Comparison of ENCODE assay signal across 25 cellular contexts in genomic region chr3:165406425-165406824, GRCh38.
"Had no signal": no experiment of that assay in that cellular context is flagged by ENCODE, and none has a peak within 500 bp of the region (broad histone marks: within the 10 kb centered on the region; RNA-seq: fewer than 3 reads in every experiment).

No MANE protein-coding gene starts in this region.

- H3K4me3 ChIP-seq: ascending aorta, colonic mucosa, esophagus muscularis mucosa, gastroesophageal sphincter, heart right ventricle, hepatocyte had no signal

- H3K27me3 ChIP-seq: ascending aorta, colonic mucosa, esophagus muscularis mucosa, gastroesophageal sphincter, heart right ventricle, hepatocyte had no signal

- DNase-seq: activated CD4-positive, alpha-beta memory T cell treated with anti-CD3 and anti-CD28 coated beads for 36 hours; activated CD4-positive, alpha-beta T cell treated with anti-CD3 and anti-CD28 coated beads for 36 hours; activated CD4-positive, alpha-beta T cell treated with anti-CD3 and anti-CD28 coated beads, Interleukin-2, amount 10 ng/mL, durations not matched to agents 24 days and 14 days; activated CD4-positive, CD25-positive, alpha-beta regulatory T cell; activated CD4-positive, CD25-positive, alpha-beta regulatory T cell treated with anti-CD3 and anti-CD28 coated beads, Interleukin-2, amount 50 U/mL, for 72 hours; activated CD8-positive, alpha-beta memory T cell treated with anti-CD3 and anti-CD28 coated beads, Interleukin-2, amount 10 ng/mL, durations not matched to agents 7 days and 5 days; activated CD8-positive, alpha-beta memory T cell treated with anti-CD3 and anti-CD28 coated beads, Interleukin-2, amount 50 U/mL, for 4 hours; activated CD8-positive, alpha-beta T cell treated with anti-CD3 and anti-CD28 coated beads, Interleukin-2, amount 10 ng/mL, durations not matched to agents 7 days and 5 days; activated effector memory CD4-positive, alpha-beta T cell treated with anti-CD3 and anti-CD28 coated beads, Interleukin-2, amount 50 U/mL, for 16 hours; activated naive CD4-positive, alpha-beta T cell treated with anti-CD3 and anti-CD28 coated beads, Interleukin-2, amount 10 ng/mL, durations not matched to agents 7 days and 5 days; activated naive CD8-positive, alpha-beta T cell treated with anti-CD3 and anti-CD28 coated beads, Interleukin-2, amount 10 ng/mL, durations not matched to agents 7 days and 5 days; activated T-cell treated with anti-CD3 and anti-CD28 coated beads, Interleukin-2, amount 50 U/mL, for 1 hour; activated T-cell treated with anti-CD3 and anti-CD28 coated beads, Interleukin-2, amount 50 U/mL, for 48 hours; caudate nucleus; cerebellar nuclear complex; colonic mucosa; effector CD8-positive, alpha-beta T cell; foreskin melanocyte; heart right ventricle; T-helper 2 cell had no signal

- H3K79me2 ChIP-seq: hepatocyte had no signal

- H3K9me3 ChIP-seq: ascending aorta, colonic mucosa, esophagus muscularis mucosa, gastroesophageal sphincter had no signal

- H3K4me1 ChIP-seq: ascending aorta, colonic mucosa, heart right ventricle had no signal

- H2AFZ ChIP-seq: hepatocyte had no signal

- H3K4me2 ChIP-seq: hepatocyte had no signal

- H3K27ac ChIP-seq: ascending aorta, colonic mucosa, esophagus muscularis mucosa, gastroesophageal sphincter, heart right ventricle, hepatocyte had no signal

- ATAC-seq: activated CD4-positive, alpha-beta T cell treated with anti-CD3 and anti-CD28 coated beads for 36 hours; activated CD8-positive, alpha-beta memory T cell treated with anti-CD3 and anti-CD28 coated beads, Interleukin-2, amount 10 ng/mL, durations not matched to agents 7 days and 5 days; activated CD8-positive, alpha-beta T cell treated with anti-CD3 and anti-CD28 coated beads, Interleukin-2, amount 10 ng/mL, durations not matched to agents 7 days and 5 days; activated naive CD4-positive, alpha-beta T cell treated with anti-CD3 and anti-CD28 coated beads, Interleukin-2, amount 50 U/mL, for 72 hours; gastroesophageal sphincter; heart right ventricle had no signal

- H3K36me3 ChIP-seq: ascending aorta, colonic mucosa, esophagus muscularis mucosa, gastroesophageal sphincter, heart right ventricle had no signal
